Comparison of ENCODE assay signal across 24 cellular contexts in genomic region chr10:66783296-66783695, GRCh38.
DNase-seq lines count a peak whose midpoint lies in the region; ATAC-seq, FAIRE-seq and TF ChIP-seq lines count a peak whose summit lies in the region.
"Had no signal": no experiment of that assay in that cellular context is flagged by ENCODE, and none has a peak within 500 bp of the region (broad histone marks: within the 10 kb centered on the region; RNA-seq: fewer than 3 reads in every experiment).

No MANE protein-coding gene starts in this region.

- peak; percentile 96 for FAIRE-seq in RCC 7860 (lab: Jason Lieb, UNC)
- FAIRE-seq: endothelial cell of umbilical vein, GM12892 had no signal

- no peaks in the 10 kb centered on the region for H3K27me3 ChIP-seq in fibroblast of lung (ENCODE audit: control insufficient read depth, insufficient read depth, low read length)
- H3K27me3 ChIP-seq: MG63 had no signal

- no peak for ATAC-seq in HG02970 (IDR thresholded peaks at IDR 0.05; ENCODE audit: low FRiP score, unreplicated experiment)
- ATAC-seq: CD8-positive, alpha-beta T cell; naive thymus-derived CD8-positive, alpha-beta T cell had no signal

- DNase-seq in EL = peak; percentile 42
- DNase-seq in RCC 7860 (ENCODE audit: low spot score) = peak; percentile 68
- peak; percentile 68 to 81 for DNase-seq in fibroblast of lung (ENCODE audit: low read depth in 2 of 2)
- DNase-seq in renal cortical epithelial cell (ENCODE audit: low read depth) = peak; percentile 40
- no peak for DNase-seq in activated T-cell treated with anti-CD3 and anti-CD28 coated beads for 4 hours
- DNase-seq in SIG-M5 (lab: John Stamatoyannopoulos, UW) = no peak
- no peak for DNase-seq in activated CD4-positive, alpha-beta T cell treated with anti-CD3 and anti-CD28 coated beads for 4 hours
- DNase-seq: CD8-positive, alpha-beta T cell; DMS153; mesendoderm; MG63; naive thymus-derived CD8-positive, alpha-beta T cell; NCI-H1417 treated with DMSO at 0.1 percent for 48 hours; NCI-H524; stimulated activated CD4-positive, alpha-beta T cell treated with anti-CD3 and anti-CD28 coated beads, Interleukin-2, amount 100 ng/mL, for 24 hours; stimulated activated naive CD4-positive, alpha-beta T cell; SW 1271 had no signal

- H3K79me2 ChIP-seq in fibroblast of lung (ENCODE audit: control insufficient read depth, insufficient read depth, low read length) = no peaks in the 10 kb centered on the region
- H3K79me2 ChIP-seq: parathyroid adenoma had no signal

- no peak for TF ChIP-seq CTCF in fibroblast of lung (conservative IDR thresholded peaks at IDR 0.05 in 1 of 2, IDR thresholded peaks at IDR 0.05 in 1 of 2; ENCODE audit: low read depth in 1 of 2, low read length in 2 of 2)

- H3K4me3 ChIP-seq in fibroblast of lung (replicated peaks in 1 of 4; ENCODE audit: control extremely low read depth in 1 of 4, insufficient read depth in 1 of 4, low read depth in 3 of 4, low read length in 4 of 4) = no peak overlapping the region
- H3K4me3 ChIP-seq: coronary artery, HAP-1, MG63 had no signal

- H3K9ac ChIP-seq in fibroblast of lung (ENCODE audit: insufficient read depth, low read length) = no peak overlapping the region
- H3K9ac ChIP-seq: parathyroid adenoma had no signal

- H4K20me1 ChIP-seq in fibroblast of lung (ENCODE audit: control insufficient read depth, extremely low read depth, insufficient read depth, low read length) = no peaks in the 10 kb centered on the region

- no peak overlapping the region for H2AFZ ChIP-seq in fibroblast of lung (ENCODE audit: low read length)
- H2AFZ ChIP-seq: parathyroid adenoma had no signal

- H3K36me3 ChIP-seq in fibroblast of lung (ENCODE audit: control insufficient read depth, insufficient read depth, low read length) = no peaks in the 10 kb centered on the region
- H3K36me3 ChIP-seq: HAP-1, MG63 had no signal

- no peak overlapping the region for H3K4me2 ChIP-seq in fibroblast of lung (ENCODE audit: extremely low read depth, insufficient read depth, low read length)

- no peaks in the 10 kb centered on the region for H3K9me3 ChIP-seq in fibroblast of lung (ENCODE audit: control insufficient read depth, insufficient read depth, low read depth, low read length)
- H3K9me3 ChIP-seq: HAP-1, MG63 had no signal

- H3K27ac ChIP-seq in fibroblast of lung (ENCODE audit: insufficient read depth, low read length) = no peak overlapping the region
- H3K27ac ChIP-seq: coronary artery, parathyroid adenoma, RWPE1 had no signal

- no peaks in the 10 kb centered on the region for H3K4me1 ChIP-seq in fibroblast of lung (ENCODE audit: control insufficient read depth, extremely low read depth, insufficient read depth, low read length)
- H3K4me1 ChIP-seq: parathyroid adenoma had no signal

Comparison
In these comparisons a context has a peak if more than half of its experiments do, and no peak if none do; other contexts are left out.
1. DNase-seq: peak in EL (single experiment), RCC 7860 (single experiment), fibroblast of lung (2 of 2) and renal cortical epithelial cell (single experiment); none in activated T-cell treated with anti-CD3 and anti-CD28 coated beads for 4 hours (single experiment), SIG-M5 (single experiment) and activated CD4-positive, alpha-beta T cell treated with anti-CD3 and anti-CD28 coated beads for 4 hours (0 of 2).